In the genomic region with DNA sequence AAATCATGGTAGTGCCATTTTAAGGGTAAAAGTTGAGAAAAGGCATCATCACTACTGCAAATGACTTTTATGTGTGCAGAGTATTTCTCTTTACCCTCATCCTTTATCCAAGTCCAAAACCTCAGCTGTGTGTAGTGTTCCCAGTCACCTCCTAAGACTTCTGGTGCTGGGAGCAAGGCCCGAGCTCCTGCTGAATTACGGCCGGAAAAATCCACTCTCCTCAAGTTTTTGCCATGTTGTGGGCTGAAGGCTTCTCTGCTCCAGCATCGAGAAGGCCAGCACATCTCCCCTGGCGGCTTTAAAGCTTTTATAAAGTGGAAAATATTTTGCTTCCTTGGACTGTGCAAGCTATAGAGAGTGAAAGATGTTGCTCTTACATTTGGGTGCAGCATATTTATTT, we compare ENCODE assay signal across 13 cellular contexts.
DNase-seq lines count a peak whose midpoint lies in the region; TF ChIP-seq lines count a peak whose summit lies in the region.
"Had no signal": no experiment of that assay in that cellular context is flagged by ENCODE, and none has a peak within 500 bp of the region (broad histone marks: within the 10 kb centered on the region; RNA-seq: fewer than 3 reads in every experiment).

No MANE protein-coding gene starts in this region.

- H3K27ac ChIP-seq in SK-N-MC (peak overlapping the region; percentile 49; the same call in 1 of the 2 replicates), fibroblast of lung (ENCODE audit: insufficient read depth, low read length) (no peak overlapping the region)

- no peaks in the 10 kb centered on the region for H4K20me1 ChIP-seq in fibroblast of lung (ENCODE audit: control insufficient read depth, extremely low read depth, insufficient read depth, low read length)

- no peaks in the 10 kb centered on the region for H3K4me1 ChIP-seq in fibroblast of lung (ENCODE audit: control insufficient read depth, extremely low read depth, insufficient read depth, low read length)

- H3K36me3 ChIP-seq in SK-N-MC (ENCODE audit: insufficient read depth, low read length): no peaks in the 10 kb centered on the region
- H3K36me3 ChIP-seq in fibroblast of lung (ENCODE audit: control insufficient read depth, insufficient read depth, low read length): no peaks in the 10 kb centered on the region

- no peaks in the 10 kb centered on the region for H3K79me2 ChIP-seq in fibroblast of lung (ENCODE audit: control insufficient read depth, insufficient read depth, low read length)

- intact Hi-C loops in posterior vena cava (cut with DNase I): no loop called here

- H3K9ac ChIP-seq in SK-N-MC (ENCODE audit: insufficient read length): no peak overlapping the region
- no peak overlapping the region for H3K9ac ChIP-seq in fibroblast of lung (ENCODE audit: insufficient read depth, low read length)

- peak overlapping the region; percentile 52 for H2AFZ ChIP-seq in fibroblast of lung (ENCODE audit: low read length)

- no peaks in the 10 kb centered on the region for H3K27me3 ChIP-seq in fibroblast of lung (ENCODE audit: control insufficient read depth, insufficient read depth, low read length)

- H3K4me2 ChIP-seq in fibroblast of lung (ENCODE audit: extremely low read depth, insufficient read depth, low read length): peak overlapping the region; percentile 40

- no peak for DNase-seq in SK-N-MC (ENCODE audit: low read depth, low spot score)
- DNase-seq in fibroblast of lung (ENCODE audit: low read depth in 2 of 2): no peak
- peak; percentile 32 for DNase-seq in posterior vena cava (ENCODE audit: low spot score)
- DNase-seq in iPS-NIHi7 (ENCODE audit: extremely low spot score): no peak
- DNase-seq in NOMO-1 treated with DMSO at 0.1 percent for 48 hours (lab: John Stamatoyannopoulos, UW; ENCODE audit: unreplicated experiment): no peak
- no peak for DNase-seq in NAMALWA (ENCODE audit: low spot score)
- DNase-seq in Ammon's horn (ENCODE audit: low spot score): no peak
- DNase-seq: HCEC 1CT, KG1, NCI-H187, NCI-H2107, NCI-H510A treated with DMSO at 0.1 percent for 48 hours, SIG-M5 had no signal

- no peak for TF ChIP-seq CTCF in fibroblast of lung (conservative IDR thresholded peaks at IDR 0.05 in 1 of 2, IDR thresholded peaks at IDR 0.05 in 1 of 2; ENCODE audit: low read depth in 1 of 2, low read length in 2 of 2)

- no peak overlapping the region for H3K4me3 ChIP-seq in SK-N-MC
- H3K4me3 ChIP-seq in fibroblast of lung (replicated peaks in 1 of 4; ENCODE audit: control extremely low read depth in 1 of 4, insufficient read depth in 1 of 4, low read depth in 3 of 4, low read length in 4 of 4): no peak overlapping the region

- H3K9me3 ChIP-seq in SK-N-MC (ENCODE audit: low read depth, low read length) (no peaks in the 10 kb centered on the region), fibroblast of lung (ENCODE audit: control insufficient read depth, insufficient read depth, low read depth, low read length) (no peaks in the 10 kb centered on the region)
